Comparison of ENCODE assay signal across 29 cellular contexts in the genomic region with DNA sequence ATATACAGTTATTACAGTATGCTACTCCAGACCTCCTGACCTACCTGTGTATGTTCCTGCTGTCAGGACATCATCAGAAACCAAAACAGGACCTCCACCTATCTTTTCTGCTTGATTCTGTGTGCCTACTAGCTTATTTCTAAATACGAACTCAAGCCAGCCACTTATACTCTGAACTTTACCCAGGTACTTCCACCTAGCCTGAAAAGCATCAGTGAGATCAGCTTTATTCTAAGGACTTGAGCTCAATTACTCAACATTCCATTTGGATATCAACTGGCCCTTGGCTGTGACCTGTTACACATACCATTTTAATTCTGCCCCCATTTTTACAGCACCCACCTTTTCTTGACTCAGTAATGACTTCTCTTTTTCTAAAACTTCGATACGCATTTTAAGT.
"Had no signal": no experiment of that assay in that cellular context is flagged by ENCODE, and none has a peak within 500 bp of the region (broad histone marks: within the 10 kb centered on the region; RNA-seq: fewer than 3 reads in every experiment).

No MANE protein-coding gene starts in this region.

- H3K9me3 Mint-ChIP-seq: activated CD4-positive, alpha-beta memory T cell treated with anti-CD3 and anti-CD28 coated beads, Interleukin-2, amount 10 ng/mL, durations not matched to agents 7 days and 5 days; activated CD4-positive, alpha-beta T cell treated with anti-CD3 and anti-CD28 coated beads, Interleukin-2, amount 10 ng/mL, durations not matched to agents 7 days and 5 days; activated naive CD8-positive, alpha-beta T cell treated with anti-CD3 and anti-CD28 coated beads for 36 hours; activated naive CD8-positive, alpha-beta T cell treated with anti-CD3 and anti-CD28 coated beads, Interleukin-2, amount 50 U/mL, for 24 hours; activated T-cell treated with anti-CD3 and anti-CD28 coated beads, Interleukin-2, amount 50 U/mL, for 24 hours; activated T-cell treated with anti-CD3 and anti-CD28 coated beads, Interleukin-2, amount 50 U/mL, for 72 hours had no signal

- DNase-seq: activated CD4-positive, alpha-beta memory T cell treated with anti-CD3 and anti-CD28 coated beads, Interleukin-2, amount 10 ng/mL, durations not matched to agents 7 days and 5 days; activated CD4-positive, alpha-beta T cell treated with anti-CD3 and anti-CD28 coated beads for 1 hour; activated CD4-positive, alpha-beta T cell treated with anti-CD3 and anti-CD28 coated beads for 4 hours; activated CD4-positive, alpha-beta T cell treated with anti-CD3 and anti-CD28 coated beads, Interleukin-2, amount 10 ng/mL, durations not matched to agents 7 days and 5 days; activated CD4-positive, alpha-beta T cell treated with anti-CD3 and anti-CD28 coated beads, Interleukin-2, amount 50 U/mL, for 4 hours; activated CD8-positive, alpha-beta memory T cell treated with anti-CD3 and anti-CD28 coated beads, Interleukin-2, amount 50 U/mL, for 48 hours; activated gamma-delta T cell; activated naive CD4-positive, alpha-beta T cell; activated naive CD4-positive, alpha-beta T cell treated with anti-CD3 and anti-CD28 coated beads, Interleukin-2, amount 50 U/mL, for 16 hours; activated naive CD8-positive, alpha-beta T cell treated with anti-CD3 and anti-CD28 coated beads for 36 hours; activated naive CD8-positive, alpha-beta T cell treated with anti-CD3 and anti-CD28 coated beads, Interleukin-2, amount 50 U/mL, for 24 hours; activated T-cell treated with anti-CD3 and anti-CD28 coated beads for 4 hours; activated T-cell treated with anti-CD3 and anti-CD28 coated beads, Interleukin-2, amount 50 U/mL, for 24 hours; activated T-cell treated with anti-CD3 and anti-CD28 coated beads, Interleukin-2, amount 50 U/mL, for 72 hours; adrenal gland; amygdala; aorta; body of pancreas; caudate nucleus; colonic mucosa; effector CD8-positive, alpha-beta T cell; esophagus squamous epithelium; head of caudate nucleus; T-helper 1 cell; T-helper 2 cell had no signal

- FAIRE-seq: endometrium, endothelial cell of umbilical vein, frontal cortex had no signal

- H3K27me3 Mint-ChIP-seq: activated CD4-positive, alpha-beta memory T cell treated with anti-CD3 and anti-CD28 coated beads, Interleukin-2, amount 10 ng/mL, durations not matched to agents 7 days and 5 days; activated CD4-positive, alpha-beta T cell treated with anti-CD3 and anti-CD28 coated beads, Interleukin-2, amount 10 ng/mL, durations not matched to agents 7 days and 5 days; activated naive CD8-positive, alpha-beta T cell treated with anti-CD3 and anti-CD28 coated beads for 36 hours; activated naive CD8-positive, alpha-beta T cell treated with anti-CD3 and anti-CD28 coated beads, Interleukin-2, amount 50 U/mL, for 24 hours; activated T-cell treated with anti-CD3 and anti-CD28 coated beads, Interleukin-2, amount 50 U/mL, for 24 hours had no signal

- H3K4me3 ChIP-seq: adrenal gland, body of pancreas, colonic mucosa, esophagus squamous epithelium had no signal

- H3K27ac ChIP-seq: adrenal gland, body of pancreas, colonic mucosa, epithelial cell of prostate, esophagus squamous epithelium had no signal

- ATAC-seq: activated naive CD8-positive, alpha-beta T cell treated with anti-CD3 and anti-CD28 coated beads, Interleukin-2, amount 50 U/mL, for 24 hours; activated T-cell treated with anti-CD3 and anti-CD28 coated beads, Interleukin-2, amount 50 U/mL, for 72 hours; body of pancreas had no signal

- H3K4me1 ChIP-seq: adrenal gland, colonic mucosa, esophagus squamous epithelium had no signal

- H3K36me3 ChIP-seq: colonic mucosa had no signal

- H3K27me3 ChIP-seq: adrenal gland, body of pancreas, colonic mucosa, esophagus squamous epithelium had no signal

- H3K27ac Mint-ChIP-seq: activated CD4-positive, alpha-beta memory T cell treated with anti-CD3 and anti-CD28 coated beads, Interleukin-2, amount 10 ng/mL, durations not matched to agents 7 days and 5 days; activated CD4-positive, alpha-beta T cell treated with anti-CD3 and anti-CD28 coated beads, Interleukin-2, amount 10 ng/mL, durations not matched to agents 7 days and 5 days; activated naive CD8-positive, alpha-beta T cell treated with anti-CD3 and anti-CD28 coated beads, Interleukin-2, amount 50 U/mL, for 24 hours; activated T-cell treated with anti-CD3 and anti-CD28 coated beads, Interleukin-2, amount 50 U/mL, for 72 hours had no signal

- H3K9me3 ChIP-seq: adrenal gland, body of pancreas, colonic mucosa, esophagus squamous epithelium had no signal

- H3K4me3 Mint-ChIP-seq: activated CD4-positive, alpha-beta memory T cell treated with anti-CD3 and anti-CD28 coated beads, Interleukin-2, amount 10 ng/mL, durations not matched to agents 7 days and 5 days; activated CD4-positive, alpha-beta T cell treated with anti-CD3 and anti-CD28 coated beads, Interleukin-2, amount 10 ng/mL, durations not matched to agents 7 days and 5 days; activated naive CD8-positive, alpha-beta T cell treated with anti-CD3 and anti-CD28 coated beads, Interleukin-2, amount 50 U/mL, for 24 hours; activated T-cell treated with anti-CD3 and anti-CD28 coated beads, Interleukin-2, amount 50 U/mL, for 24 hours; activated T-cell treated with anti-CD3 and anti-CD28 coated beads, Interleukin-2, amount 50 U/mL, for 72 hours had no signal
